Comparison of ENCODE assay signal across 8 cellular contexts in the genomic region with DNA sequence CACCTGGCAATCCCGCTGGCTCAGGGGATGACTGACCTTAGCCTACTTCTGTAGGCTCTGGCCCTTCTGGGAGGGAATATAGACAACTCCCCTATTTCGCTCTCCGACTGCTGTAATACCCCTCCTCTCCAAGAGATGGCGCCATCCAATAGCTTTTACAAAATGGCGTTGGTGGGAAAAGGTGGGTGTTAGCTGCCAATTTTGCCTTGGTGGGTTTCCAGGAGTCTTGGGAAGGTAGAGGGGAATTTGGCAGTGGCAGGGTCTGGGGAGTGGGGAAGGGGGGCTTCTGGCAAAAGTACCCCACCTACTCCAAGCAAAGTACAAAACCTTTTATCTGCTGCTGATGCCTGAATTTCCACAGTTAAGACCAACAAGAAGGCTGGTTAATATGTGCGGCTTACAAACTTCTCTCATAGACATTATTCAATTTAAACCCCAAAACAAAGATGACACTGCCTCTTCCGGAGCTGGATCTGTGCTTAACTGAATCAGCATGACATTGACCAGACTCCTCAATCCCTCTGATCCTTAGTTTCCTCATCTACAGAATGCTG.
DNase-seq lines count a peak whose midpoint lies in the region; ATAC-seq and TF ChIP-seq lines count a peak whose summit lies in the region.

No MANE protein-coding gene starts in this region.

- peak; percentile 83 for TF ChIP-seq CTCF in foreskin fibroblast (IDR thresholded peaks at IDR 0.05; ENCODE audit: low read depth, low read length)

- intact Hi-C loops in posterior vena cava (cut with DNase I), result loop anchor here (5.0 to 10.0 kb wide), 2 partner anchors 154 to 156 kb away; no protein-coding TSS in a partner anchor

- ATAC-seq in HG02885 (IDR thresholded peaks at IDR 0.05; ENCODE audit: poor library complexity, unreplicated experiment), result no peak

- peak; percentile 16 for DNase-seq in NK-92 treated with Interleukin-12 subunit alpha and Interleukin-12 subunit beta, amount 100 ng/mL, for 24 hours (lab: John Stamatoyannopoulos, UW)
- DNase-seq in NK-92 (lab: John Stamatoyannopoulos, UW; ENCODE audit: unreplicated experiment) (no peak), UCSD-AML1 (lab: John Stamatoyannopoulos, UW; ENCODE audit: unreplicated experiment) (peak; percentile 32), foreskin fibroblast (peak in 1 of 2 donors; percentile 38), posterior vena cava (ENCODE audit: low spot score) (peak; percentile 67), NCI-H2029 (lab: John Stamatoyannopoulos, UW) (no peak)
- DNase-seq in Jurkat, Clone E6-1 (ENCODE audit: low read depth, low spot score), result peak; percentile 33

- no peak overlapping the region for H3K4me3 ChIP-seq in Jurkat, Clone E6-1 (ENCODE audit: low read length)
- H3K4me3 ChIP-seq in foreskin fibroblast (ENCODE audit: low read depth in 1 of 2, low read length in 2 of 2), result no peak overlapping the region

Comparison
In these comparisons a context has a peak if more than half of its experiments do, and no peak if none do; other contexts are left out.
1. DNase-seq: peak in NK-92 treated with Interleukin-12 subunit alpha and Interleukin-12 subunit beta, amount 100 ng/mL, for 24 hours (single experiment), Jurkat, Clone E6-1 (single experiment), UCSD-AML1 (single experiment) and posterior vena cava (single experiment); none in NK-92 (single experiment) and NCI-H2029 (single experiment).